Comparison of ENCODE assay signal across 8 cellular contexts in genomic region chr14:71320107-71320733, GRCh38. TPM values are rescaled to one million over a fixed set of nuclear protein-coding genes. Genes with fewer than 3 reads are reported as not detected.
A peak's percentile ranks its signal among the peaks of the same experiment; 100 is the strongest.
DNase-seq lines count a peak whose midpoint lies in the region; ATAC-seq and TF ChIP-seq lines count a peak whose summit lies in the region.

Gene SIPA1L1 (plus strand): TSS chr14:71320476.

- ATAC-seq in GM19438 (IDR thresholded peaks at IDR 0.05; ENCODE audit: low read depth, unreplicated experiment) (peak; percentile 74), HG03575 (IDR thresholded peaks at IDR 0.05; ENCODE audit: extremely low read depth, insufficient number of reproducible peaks, low FRiP score, unreplicated experiment) (peak; percentile 35), right lobe of liver (peak; percentile 89 to 93 (median 92))

- H3K9me3 ChIP-seq in right lobe of liver, result no peaks in the 10 kb centered on the region

- no peaks in the 10 kb centered on the region for H3K36me3 Mint-ChIP-seq in activated CD4-positive, alpha-beta memory T cell treated with anti-CD3 and anti-CD28 coated beads for 36 hours

- peaks cover 0 to 31% (median 5%) of the 10 kb centered on the region in 4 donors for H3K4me1 ChIP-seq in right lobe of liver

- WGBS in right lobe of liver (ENCODE audit: insufficient coverage, low coverage, low lambda C conversion rate, missing lambda C conversion rate), result under 1% methylated on average over 37 of the region's 52 CpGs

- H3K36me3 ChIP-seq in right lobe of liver, result no peaks in the 10 kb centered on the region

- H3K27me3 Mint-ChIP-seq in activated CD4-positive, alpha-beta memory T cell treated with anti-CD3 and anti-CD28 coated beads for 36 hours, result no peaks in the 10 kb centered on the region

- CTCF ChIA-PET in activated CD4-positive, alpha-beta memory T cell treated with anti-CD3 and anti-CD28 coated beads for 36 hours (lab: Charles Lee), result interaction anchor here (0.8 kb wide), 1 partner anchor 178 kb away, joined by 3 read pairs; no protein-coding TSS in a partner anchor

- H3K27me3 ChIP-seq in dorsolateral prefrontal cortex, result no peaks in the 10 kb centered on the region
- H3K27me3 ChIP-seq in right lobe of liver, result no peaks in the 10 kb centered on the region

- H3K27ac ChIP-seq in dorsolateral prefrontal cortex, result peak within 1 kb of the TSS; percentile 72 to 99 (median 95)
- peak within 1 kb of the TSS; percentile 95 to 98 (median 95) for H3K27ac ChIP-seq in right lobe of liver

- H3K9me3 Mint-ChIP-seq in activated CD4-positive, alpha-beta memory T cell treated with anti-CD3 and anti-CD28 coated beads for 36 hours, result no peaks in the 10 kb centered on the region

- intact Hi-C loops in activated CD4-positive, alpha-beta memory T cell treated with anti-CD3 and anti-CD28 coated beads for 36 hours (cut with micrococcal nuclease), result loop anchor here (1.0 to 10.0 kb wide), 10 partner anchors 13 to 511 kb away; partner anchors contain the start of gene MAP3K9
- intact Hi-C loops in dorsolateral prefrontal cortex (cut with DNase I) (loop anchor here (2.0 to 10.0 kb wide), 9 partner anchors 105 to 432 kb away; no protein-coding TSS in a partner anchor), right lobe of liver (cut with DNase I) (no loop called here)

- DNase-seq in CD1c-positive myeloid dendritic cell (ENCODE audit: extremely low spot score), result peak; percentile 100
- peak; percentile 87 for DNase-seq in NCI-H82 treated with DMSO at 0.1 percent for 48 hours (lab: John Stamatoyannopoulos, UW; ENCODE audit: unreplicated experiment)
- DNase-seq in activated CD4-positive, alpha-beta memory T cell treated with anti-CD3 and anti-CD28 coated beads for 36 hours, result peak; percentile 99
- DNase-seq in dorsolateral prefrontal cortex, result peak; percentile 85 to 99 (median 96)
- peak; percentile 99 for DNase-seq in right lobe of liver
- peak; percentile 97 to 99 for DNase-seq in stimulated activated CD4-positive, alpha-beta T cell treated with anti-CD3 and anti-CD28 coated beads, Interleukin-4, amount 100 ng/mL, for 4 hours

- peak; percentile 85 for TF ChIP-seq POLR2A in right lobe of liver (IDR thresholded peaks at IDR 0.05)

- peak within 1 kb of the TSS; percentile 88 for H3K4me3 Mint-ChIP-seq in activated CD4-positive, alpha-beta memory T cell treated with anti-CD3 and anti-CD28 coated beads for 36 hours

- H3K4me1 Mint-ChIP-seq in activated CD4-positive, alpha-beta memory T cell treated with anti-CD3 and anti-CD28 coated beads for 36 hours (ENCODE audit: low read depth), result peaks cover 37% of the 10 kb centered on the region

- H3K4me3 ChIP-seq in dorsolateral prefrontal cortex (peak within 1 kb of the TSS; percentile 67 to 100 (median 87)), right lobe of liver (peak within 1 kb of the TSS; percentile 92 to 95 (median 92))

- POLR2A ChIA-PET in activated CD4-positive, alpha-beta memory T cell treated with anti-CD3 and anti-CD28 coated beads for 36 hours (lab: Charles Lee), result interaction anchor here (1.2 to 3.4 kb wide), 5 partner anchors 53 to 235 kb away, joined by 3 to 14 read pairs (median 6); no protein-coding TSS in a partner anchor

- TF ChIP-seq CTCF in dorsolateral prefrontal cortex (IDR thresholded peaks at IDR 0.05 in 54 of 56, conservative IDR thresholded peaks at IDR 0.05 in 2 of 56; ENCODE audit: low read depth in 1 of 56, partially characterized antibody in 56 of 56), result peak in 35 of 56 donors; percentile 6 to 51 (median 31)
- TF ChIP-seq CTCF in right lobe of liver (IDR thresholded peaks at IDR 0.05), result no peak

- peak within 1 kb of the TSS; percentile 85 for H3K27ac Mint-ChIP-seq in activated CD4-positive, alpha-beta memory T cell treated with anti-CD3 and anti-CD28 coated beads for 36 hours

RNA-seq across cellular contexts. Expression of gene SIPA1L1, which starts in this region (rescaled TPM):
- total RNA-seq in activated CD4-positive, alpha-beta memory T cell treated with anti-CD3 and anti-CD28 coated beads for 36 hours, result 10 to 100 TPM; 64.4 to 64.6 TPM
- 100 to 1,000 TPM; 102 to 236 (median 169) TPM for total RNA-seq in dorsolateral prefrontal cortex
- total RNA-seq in right lobe of liver, result 10 to 100 TPM; 25.7 to 30.8 (median 28.6) TPM

Comparison
In these comparisons a context has a peak if more than half of its experiments do, and no peak if none do; other contexts are left out.
1. Peak in every context shown above with its lines: DNase-seq, ATAC-seq, H3K4me3 ChIP-seq and H3K27ac ChIP-seq.
2. ATAC-seq: peak in every context shown above with its lines; median percentile 92 in right lobe of liver; 74 in GM19438; 35 in HG03575.
3. CTCF ChIP-seq: peak in dorsolateral prefrontal cortex (35 of 56); none in right lobe of liver (0 of 4).
4. intact Hi-C loops: an anchor here in activated CD4-positive, alpha-beta memory T cell treated with anti-CD3 and anti-CD28 coated beads for 36 hours (1.0 to 10.0 kb wide) and dorsolateral prefrontal cortex (2.0 to 10.0 kb wide); none called in right lobe of liver.